20 cellular contexts compared by ENCODE assay signal in genomic region chr16:79301036-79301435, GRCh38.
DNase-seq lines count a peak whose midpoint lies in the region; ATAC-seq, FAIRE-seq and TF ChIP-seq lines count a peak whose summit lies in the region.
"Had no signal": no experiment of that assay in that cellular context is flagged by ENCODE, and none has a peak within 500 bp of the region (broad histone marks: within the 10 kb centered on the region; RNA-seq: fewer than 3 reads in every experiment).

No MANE protein-coding gene starts in this region.

- no peaks in the 10 kb centered on the region for H3K9me3 ChIP-seq in H9 (ENCODE audit: control insufficient read depth, low read depth, low read length)
- no peaks in the 10 kb centered on the region for H3K9me3 ChIP-seq in endodermal cell (ENCODE audit: control insufficient read depth, low read length)
- H3K9me3 ChIP-seq in parathyroid adenoma (ENCODE audit: control insufficient read depth, low read length), result no peaks in the 10 kb centered on the region
- H3K9me3 ChIP-seq: Caco-2 had no signal

- H3K18ac ChIP-seq in H9 (ENCODE audit: insufficient read length, low read depth, low read length), result peak overlapping the region; percentile 30

- H3K36me3 Mint-ChIP-seq in GM23338 (ENCODE audit: low read depth) (no peaks in the 10 kb centered on the region), H9 (ENCODE audit: insufficient read depth in 1 of 3, low read depth in 3 of 3) (no peaks in the 10 kb centered on the region; a peak in 1 of 7 replicates), endodermal cell (ENCODE audit: low read depth) (no peaks in the 10 kb centered on the region)
- H3K36me3 Mint-ChIP-seq: CD4-positive, CD25-positive, alpha-beta regulatory T cell had no signal

- no peak overlapping the region for H4K8ac ChIP-seq in H9 (replicated peaks; ENCODE audit: insufficient read length, low read depth, low read length)

- peaks cover 12% of the 10 kb centered on the region; the same call in 1 of the 2 replicates for H3F3A ChIP-seq in GM23338 (replicated peaks; ENCODE audit: low read depth)

- no peak overlapping the region for H3K9ac ChIP-seq in H9 (ENCODE audit: extremely low read depth, insufficient read length, low read length)
- H3K9ac ChIP-seq in endodermal cell (ENCODE audit: extremely low read depth, low read length, poor library complexity, severe bottlenecking), result no peak overlapping the region
- no peak overlapping the region for H3K9ac ChIP-seq in parathyroid adenoma
- H3K9ac ChIP-seq: KMS-11 had no signal

- no peaks in the 10 kb centered on the region for H3K36me3 ChIP-seq in GM23338 (ENCODE audit: insufficient read depth)
- H3K36me3 ChIP-seq in endodermal cell (ENCODE audit: control insufficient read depth, insufficient read depth, low read length), result no peaks in the 10 kb centered on the region
- no peaks in the 10 kb centered on the region for H3K36me3 ChIP-seq in parathyroid adenoma (ENCODE audit: control insufficient read depth, insufficient read depth, low read length)

- H2BK12ac ChIP-seq in H9 (ENCODE audit: insufficient read length, low read depth, low read length), result no peak overlapping the region

- ATAC-seq in GM23338 (no peak), GM18868 (IDR thresholded peaks at IDR 0.05; ENCODE audit: unreplicated experiment) (no peak)

- no peak overlapping the region for H2BK15ac ChIP-seq in H9 (ENCODE audit: low read depth, low read length)

- TF ChIP-seq CTCF in GM23338 (conservative IDR thresholded peaks at IDR 0.05; ENCODE audit: low read depth in 2 of 2), result no peak
- no peak for TF ChIP-seq CTCF in H9 (conservative IDR thresholded peaks at IDR 0.05)
- no peak for TF ChIP-seq CTCF in endodermal cell (conservative IDR thresholded peaks at IDR 0.05)
- TF ChIP-seq CTCF in parathyroid adenoma (IDR thresholded peaks at IDR 0.05), result no peak

- H3K27me3 Mint-ChIP-seq in GM23338 (ENCODE audit: insufficient read depth, low read depth, poor library complexity), result peaks cover 16% of the 10 kb centered on the region
- peaks cover 3% of the 10 kb centered on the region; the same call in 1 of the 2 replicates for H3K27me3 Mint-ChIP-seq in H9 (ENCODE audit: low read depth)
- no peaks in the 10 kb centered on the region for H3K27me3 Mint-ChIP-seq in endodermal cell (ENCODE audit: insufficient read depth)

- no CpG with 5 or more reads among the region's 12 CpGs for WGBS in H9 (ENCODE audit: extremely low coverage, insufficient read length, low lambda C conversion rate)
- 56 to 77% methylated on average over 9 to 12 of the region's 12 CpGs for WGBS in endodermal cell (ENCODE audit: insufficient coverage in 1 of 2, insufficient read length in 1 of 2), 2 experiments

- H3T11ph ChIP-seq in H9 (ENCODE audit: low read length), result no peak overlapping the region

- no peak overlapping the region for H2AK5ac ChIP-seq in H9 (ENCODE audit: insufficient read length, low read length)

- no peak overlapping the region for H2BK120ac ChIP-seq in H9 (ENCODE audit: low read depth, low read length, poor library complexity, severe bottlenecking)

- DNase-seq in GM23338 (ENCODE audit: low spot score) (peak; percentile 36), H9 (peak; percentile 37), endodermal cell (peak; percentile 57), frontal cortex (ENCODE audit: low spot score in 2 of 2) (no peak)
- DNase-seq in effector CD4-positive, alpha-beta T cell, result no peak
- DNase-seq: Caco-2; CD4-positive, CD25-positive, alpha-beta regulatory T cell; DMS53; GOT3; HFFc6; NCI-H1048; NCI-H187; NCI-H524 treated with DMSO at 0.1 percent for 48 hours; Right ventricle myocardium superior had no signal

- no peaks in the 10 kb centered on the region for H3K79me1 ChIP-seq in H9 (ENCODE audit: insufficient read depth, low read depth, low read length, poor library complexity, severe bottlenecking)

- H3K14ac ChIP-seq in H9 (ENCODE audit: insufficient read depth, low read length), result no peak overlapping the region; the same call in none of the 2 replicates

- no peak overlapping the region for H2BK20ac ChIP-seq in H9 (ENCODE audit: low read depth, low read length, poor library complexity, severe bottlenecking)

- no peak overlapping the region for H3K4me3 Mint-ChIP-seq in GM23338
- H3K4me3 Mint-ChIP-seq in H9, result peak overlapping the region in 1 of 2 experiments; percentile 62; a peak in 2 of 5 replicates
- H3K4me3 Mint-ChIP-seq in endodermal cell, result no peak overlapping the region
- H3K4me3 Mint-ChIP-seq: B cell; CD4-positive, CD25-positive, alpha-beta regulatory T cell; HFFc6 had no signal

- no peak overlapping the region for H4K5ac ChIP-seq in H9 (ENCODE audit: insufficient read length, low read depth, low read length)

- H3K27ac ChIP-seq in GM23338 (ENCODE audit: low read depth) (peak overlapping the region; percentile 45; the same call in 1 of the 2 replicates), H9 (ENCODE audit: insufficient read length, low read depth, low read length) (no peak overlapping the region), endodermal cell (ENCODE audit: low read depth, low read length) (no peak overlapping the region), parathyroid adenoma (peak overlapping the region; percentile 33)
- H3K27ac ChIP-seq: KMS-11, SK-N-MC had no signal

- H3K4me2 ChIP-seq in GM23338 (peak overlapping the region; percentile 60; the same call in 1 of the 2 replicates), H9 (ENCODE audit: insufficient read depth, insufficient read length, low read length) (peak overlapping the region; percentile 3), parathyroid adenoma (ENCODE audit: low read length) (peak overlapping the region; percentile 55)
- H3K4me2 ChIP-seq: KMS-11 had no signal

- H3K9me3 Mint-ChIP-seq in GM23338 (no peaks in the 10 kb centered on the region), H9 (no peaks in the 10 kb centered on the region; a peak in 1 of 5 replicates), endodermal cell (no peaks in the 10 kb centered on the region)

- H3K79me2 ChIP-seq in GM23338 (replicated peaks; ENCODE audit: insufficient read depth), result no peaks in the 10 kb centered on the region
- no peaks in the 10 kb centered on the region for H3K79me2 ChIP-seq in H9 (ENCODE audit: insufficient read depth, low read length)
- no peaks in the 10 kb centered on the region for H3K79me2 ChIP-seq in parathyroid adenoma

- H3K9me2 ChIP-seq in GM23338 (ENCODE audit: insufficient read depth), result peaks cover 4% of the 10 kb centered on the region; the same call in 1 of the 2 replicates

- no peaks in the 10 kb centered on the region for H3K23me2 ChIP-seq in H9 (ENCODE audit: insufficient read length, low read depth, low read length, poor library complexity, severe bottlenecking)

- no peaks in the 10 kb centered on the region for H3K27me3 ChIP-seq in GM23338 (ENCODE audit: insufficient read depth)
- no peaks in the 10 kb centered on the region for H3K27me3 ChIP-seq in H9 (ENCODE audit: insufficient read depth, low read length)
- H3K27me3 ChIP-seq in endodermal cell (ENCODE audit: control insufficient read depth, insufficient read depth, low read length, poor library complexity, severe bottlenecking), result no peaks in the 10 kb centered on the region
- H3K27me3 ChIP-seq in parathyroid adenoma (ENCODE audit: control insufficient read depth, insufficient read depth, low read length), result no peaks in the 10 kb centered on the region

- H3K56ac ChIP-seq in H9 (ENCODE audit: insufficient read length, low read depth, low read length), result no peak overlapping the region

- no peak overlapping the region for H3K23ac ChIP-seq in H9 (ENCODE audit: insufficient read length, low read depth, low read length)

- H3K4me3 ChIP-seq in GM23338, result no peak overlapping the region
- no peak overlapping the region for H3K4me3 ChIP-seq in endodermal cell (ENCODE audit: low read length)
- peak overlapping the region; percentile 28 for H3K4me3 ChIP-seq in parathyroid adenoma (ENCODE audit: low read depth, low read length)
- H3K4me3 ChIP-seq: SK-N-MC had no signal

- no peak overlapping the region for H4K91ac ChIP-seq in H9 (ENCODE audit: insufficient read length, low read depth, low read length)

- no peak overlapping the region for H3K4ac ChIP-seq in H9 (ENCODE audit: low read depth, low read length)

- no peak overlapping the region for H2BK5ac ChIP-seq in H9 (ENCODE audit: insufficient read length, low read length)

- peak overlapping the region; percentile 93 for H3K27ac Mint-ChIP-seq in GM23338
- peak overlapping the region; percentile 89 to 96 (median 92) for H3K27ac Mint-ChIP-seq in H9
- H3K27ac Mint-ChIP-seq in endodermal cell, result peak overlapping the region; percentile 71
- H3K27ac Mint-ChIP-seq: B cell; CD4-positive, CD25-positive, alpha-beta regulatory T cell; HFFc6 had no signal

- H4K20me1 ChIP-seq in GM23338 (replicated peaks; ENCODE audit: insufficient read depth), result no peaks in the 10 kb centered on the region
- H4K20me1 ChIP-seq in H9 (ENCODE audit: control insufficient read depth, insufficient read depth, insufficient read length), result no peaks in the 10 kb centered on the region

- H2AFZ ChIP-seq in GM23338, result peak overlapping the region; percentile 84
- no peak overlapping the region for H2AFZ ChIP-seq in H9 (ENCODE audit: low read length)
- H2AFZ ChIP-seq in parathyroid adenoma, result peak overlapping the region; percentile 82

- H3K4me1 ChIP-seq in GM23338 (ENCODE audit: insufficient read depth), result peaks cover 41% of the 10 kb centered on the region
- peaks cover 13% of the 10 kb centered on the region for H3K4me1 ChIP-seq in H9 (ENCODE audit: insufficient read depth, low read length)
- H3K4me1 ChIP-seq in endodermal cell (ENCODE audit: control insufficient read depth, insufficient read depth, low read length), result peaks cover 17% of the 10 kb centered on the region
- peaks cover 25% of the 10 kb centered on the region for H3K4me1 ChIP-seq in parathyroid adenoma
- H3K4me1 ChIP-seq: Caco-2 had no signal

- FAIRE-seq in frontal cortex (lab: Jason Lieb, UNC), result no peak
- FAIRE-seq: RCC 7860 had no signal

- H3K4me1 Mint-ChIP-seq in GM23338 (peaks cover 45% of the 10 kb centered on the region), H9 (peaks cover 59 to 61% of the 10 kb centered on the region in 2 experiments), endodermal cell (peaks cover 56% of the 10 kb centered on the region)
- H3K4me1 Mint-ChIP-seq: B cell had no signal

TF ChIP-seq in GM23338, 12 proteins besides CTCF, POLR2A, EP300 and RAD21 (continues in another document):
- no peak for TF ChIP-seq ZNF331 (CRISPR knock-in tag; IDR thresholded peaks at IDR 0.05; ENCODE audit: low read depth)

Comparison
In these comparisons a context has a peak if more than half of its experiments do, and no peak if none do; other contexts are left out.
1. DNase-seq: peak in GM23338 (single experiment), H9 (single experiment) and endodermal cell (single experiment); none in frontal cortex (0 of 2) and effector CD4-positive, alpha-beta T cell (single experiment).
2. H3K27ac ChIP-seq: peak in GM23338 (single experiment) and parathyroid adenoma (single experiment); none in H9 (single experiment) and endodermal cell (single experiment).
3. H3K4me2 ChIP-seq: peak in every context shown above with its lines; median percentile 60 in GM23338; 55 in parathyroid adenoma; 3 in H9.
4. Peak in every context shown above with its lines, with median percentiles within 50 percentile points of each other: H3K27ac Mint-ChIP-seq.